ENCODE assay signal across 16 cellular contexts in genomic region chr18:50986360-50987087, GRCh38. TPM values are rescaled to one million over a fixed set of nuclear protein-coding genes. Genes with fewer than 3 reads are reported as not detected.
A peak's percentile ranks its signal among the peaks of the same experiment; 100 is the strongest.
DNase-seq lines count a peak whose midpoint lies in the region; TF ChIP-seq lines count a peak whose summit lies in the region.
"Had no signal": no experiment of that assay in that cellular context is flagged by ENCODE, and none has a peak within 500 bp of the region (broad histone marks: within the 10 kb centered on the region; RNA-seq: fewer than 3 reads in every experiment).

No MANE protein-coding gene starts in this region.

- no peak overlapping the region for H3K27ac ChIP-seq in mammary epithelial cell (ENCODE audit: insufficient read depth, low read depth, low read length)
- H3K27ac ChIP-seq in testis: no peak overlapping the region
- H3K27ac ChIP-seq: right lobe of liver had no signal

- dilution Hi-C loops in mammary epithelial cell (cut with HindIII; ENCODE audit: low sequenced_read_pairs): no loop called here

- H3K4me3 ChIP-seq in mammary epithelial cell (replicated peaks in 1 of 3; ENCODE audit: insufficient read depth in 1 of 3, low read depth in 2 of 3, low read length in 3 of 3) (no peak overlapping the region), testis (no peak overlapping the region)
- H3K4me3 ChIP-seq: right lobe of liver had no signal

- H3K4me1 ChIP-seq in mammary epithelial cell (ENCODE audit: insufficient read depth, low read length) (peaks cover 8% of the 10 kb centered on the region), testis (no peaks in the 10 kb centered on the region)
- H3K4me1 ChIP-seq: right lobe of liver had no signal

- no peak for TF ChIP-seq POLR2A in testis (IDR thresholded peaks at IDR 0.05)

- BruUV-seq in MCF 10A (replicated peaks; lab: Mats Ljungman, UMichigan) (TSS peak; percentile 26), mammary epithelial cell (replicated peaks; lab: Mats Ljungman, UMichigan) (no TSS peak)

- no peaks in the 10 kb centered on the region for H3K9me3 ChIP-seq in mammary epithelial cell (replicated peaks; ENCODE audit: insufficient read depth, low read length)
- H3K9me3 ChIP-seq in testis: no peaks in the 10 kb centered on the region
- H3K9me3 ChIP-seq: right lobe of liver had no signal

- in situ Hi-C loops in mammary epithelial cell (cut with MboI; ENCODE audit: low sequenced_read_pairs in 2 of 2): no loop called here

- TF ChIP-seq CTCF in MCF 10A (IDR thresholded peaks at IDR 0.05; ENCODE audit: unreplicated experiment) (no peak), mammary epithelial cell (conservative IDR thresholded peaks at IDR 0.05 in 1 of 2, IDR thresholded peaks at IDR 0.05 in 1 of 2; ENCODE audit: extremely low read depth in 1 of 2, insufficient read depth in 1 of 2, low read depth in 1 of 2, low read length in 2 of 2) (no peak), testis (IDR thresholded peaks at IDR 0.05) (no peak)

- intact Hi-C loops in MCF 10A (cut with micrococcal nuclease) (no loop called here), mammary epithelial cell (cut with micrococcal nuclease) (no loop called here), testis (cut with DNase I; ENCODE audit: low total_unique reads) (no loop called here)

- peaks cover 37% of the 10 kb centered on the region for H3K36me3 Mint-ChIP-seq in MCF 10A (ENCODE audit: insufficient read depth, unreplicated experiment)

- no peaks in the 10 kb centered on the region for H4K20me1 ChIP-seq in mammary epithelial cell (ENCODE audit: insufficient read depth, low read length)

- H2AFZ ChIP-seq in mammary epithelial cell (ENCODE audit: low read depth, low read length): no peak overlapping the region

- no peaks in the 10 kb centered on the region for H3K27me3 ChIP-seq in mammary epithelial cell (ENCODE audit: insufficient read depth, low read length)
- H3K27me3 ChIP-seq in testis: no peaks in the 10 kb centered on the region
- H3K27me3 ChIP-seq: right lobe of liver had no signal

- H3K9me3 Mint-ChIP-seq in MCF 10A (ENCODE audit: unreplicated experiment): no peaks in the 10 kb centered on the region
- H3K9me3 Mint-ChIP-seq: activated T-helper 1 cell treated with anti-CD3 and anti-CD28 coated beads, Interleukin-12 subunit alpha, Interleukin-12 subunit beta, Interleukin-2, Interleukin-4 antibody, amounts not matched to agents 30 ng/mL and 10 ng/mL and 1 ng/mL, durations not matched to agents 14 hours and 24 hours and 36 hours; immature natural killer cell; naive thymus-derived CD8-positive, alpha-beta T cell had no signal

- no peak for DNase-seq in MCF 10A (ENCODE audit: unreplicated experiment)
- DNase-seq in mammary epithelial cell: no peak
- peak; percentile 11 for DNase-seq in amniotic epithelial cell (ENCODE audit: low read depth)
- DNase-seq in hepatic stellate cell (ENCODE audit: low spot score): peak; percentile 26
- no peak for DNase-seq in NCI-H345 (lab: John Stamatoyannopoulos, UW)
- no peak for DNase-seq in activated CD4-positive, alpha-beta T cell treated with anti-CD3 and anti-CD28 coated beads, Interleukin-2, amount 50 U/mL, for 1 hour
- DNase-seq in NCI-H2081 (lab: John Stamatoyannopoulos, UW): no peak
- no peak for DNase-seq in testis
- DNase-seq: activated CD4-positive, alpha-beta T cell treated with anti-CD3 and anti-CD28 coated beads for 48 hours; DMS153; immature natural killer cell; naive thymus-derived CD8-positive, alpha-beta T cell; NCI-H2029 treated with DMSO at 0.1 percent for 48 hours; right lobe of liver; T-helper 1 cell had no signal

- H3K4me1 Mint-ChIP-seq in MCF 10A (ENCODE audit: insufficient read depth, unreplicated experiment): peaks cover 7% of the 10 kb centered on the region
- H3K4me1 Mint-ChIP-seq: immature natural killer cell had no signal

- WGBS in mammary epithelial cell (ENCODE audit: low coverage, missing lambda C conversion rate): 93% methylated on average over 2 of the region's 2 CpGs
- 91 to 93% methylated on average over 2 of the region's 2 CpGs for WGBS in testis, 2 donors

- H3K27ac Mint-ChIP-seq in MCF 10A (ENCODE audit: low read depth, unreplicated experiment): no peak overlapping the region
- H3K27ac Mint-ChIP-seq: activated T-helper 1 cell treated with anti-CD3 and anti-CD28 coated beads, Interleukin-12 subunit alpha, Interleukin-12 subunit beta, Interleukin-2, Interleukin-4 antibody, amounts not matched to agents 30 ng/mL and 10 ng/mL and 1 ng/mL, durations not matched to agents 14 hours and 24 hours and 36 hours had no signal

- no peak overlapping the region for H3K4me3 Mint-ChIP-seq in MCF 10A (ENCODE audit: unreplicated experiment)
- H3K4me3 Mint-ChIP-seq: activated T-helper 1 cell treated with anti-CD3 and anti-CD28 coated beads, Interleukin-12 subunit alpha, Interleukin-12 subunit beta, Interleukin-2, Interleukin-4 antibody, amounts not matched to agents 30 ng/mL and 10 ng/mL and 1 ng/mL, durations not matched to agents 14 hours and 24 hours and 36 hours; immature natural killer cell; naive thymus-derived CD8-positive, alpha-beta T cell had no signal

- H3K9ac ChIP-seq in mammary epithelial cell (ENCODE audit: insufficient read depth, low read length): no peak overlapping the region

- no peaks in the 10 kb centered on the region for H3K27me3 Mint-ChIP-seq in MCF 10A (ENCODE audit: insufficient read depth, unreplicated experiment)
- H3K27me3 Mint-ChIP-seq: naive thymus-derived CD8-positive, alpha-beta T cell had no signal

- CTCF ChIA-PET in MCF 10A (lab: Yijun Ruan, JAX): interaction anchor here (0.6 to 0.7 kb wide), 3 partner anchors 13 to 1193 kb away, joined by 3 read pairs; no protein-coding TSS in a partner anchor
- CTCF ChIA-PET in mammary epithelial cell (lab: Charles Lee; ENCODE audit: low non-redundant PET): no interaction called here

- H3K36me3 ChIP-seq in mammary epithelial cell (ENCODE audit: insufficient read depth, low read length): no peaks in the 10 kb centered on the region
- no peaks in the 10 kb centered on the region for H3K36me3 ChIP-seq in testis (ENCODE audit: low read depth, missing control alignments)

- H3K79me2 ChIP-seq in mammary epithelial cell (ENCODE audit: insufficient read depth, low read length): no peaks in the 10 kb centered on the region

- H3K4me2 ChIP-seq in mammary epithelial cell (ENCODE audit: insufficient read depth, low read depth, low read length): no peak overlapping the region

- POLR2A ChIA-PET in MCF 10A (lab: Yijun Ruan, JAX): interaction anchor here (0.7 to 1.4 kb wide), 4 partner anchors 13 to 477 kb away, joined by 3 to 6 read pairs (median 4); partner anchors contain the start of genes ELAC1 and ME2

RNA-seq across cellular contexts. Expression of gene ELAC1, which starts 18.7 kb away (rescaled TPM):
- total RNA-seq in MCF 10A (2022): 10.8 and 14.0 TPM in 2 replicates
- 10 to 100 TPM in 1 of 2 donors, 1 to 10 TPM in 1; 5.5 to 11.2 TPM for total RNA-seq in mammary epithelial cell
- 5.3 TPM for polyA plus RNA-seq in mammary epithelial cell
- polyA minus RNA-seq in mammary epithelial cell: 0.98 TPM
- 10 to 100 TPM; 12.0 to 16.9 TPM for total RNA-seq in testis
- polyA plus RNA-seq in testis (ENCODE audit: insufficient read depth, low read depth, low replicate concordance): 13.4 TPM

RNA-seq across cellular contexts. Expression of gene SMAD4, which starts 43.5 kb away (rescaled TPM):
- total RNA-seq in MCF 10A (2022): 75.8 and 84.4 TPM in 2 replicates
- total RNA-seq in mammary epithelial cell: 100 to 1,000 TPM in 1 of 2 donors, 10 to 100 TPM in 1; 70.6 to 111 TPM
- polyA plus RNA-seq in mammary epithelial cell: 60.6 TPM
- 60.5 TPM for polyA minus RNA-seq in mammary epithelial cell
- total RNA-seq in testis: 100 to 1,000 TPM; 198 to 270 TPM
- polyA plus RNA-seq in testis (ENCODE audit: insufficient read depth, low read depth, low replicate concordance): 91.0 TPM

Comparison
In these comparisons a context has a peak if more than half of its experiments do, and no peak if none do; other contexts are left out.
1. DNase-seq: peak in amniotic epithelial cell (single experiment) and hepatic stellate cell (single experiment); none in MCF 10A (single experiment), mammary epithelial cell (single experiment), NCI-H345 (single experiment), activated CD4-positive, alpha-beta T cell treated with anti-CD3 and anti-CD28 coated beads, Interleukin-2, amount 50 U/mL, for 1 hour (single experiment), NCI-H2081 (0 of 2) and testis (single experiment).